Comparison of ENCODE assay signal across 28 cellular contexts in the genomic region with DNA sequence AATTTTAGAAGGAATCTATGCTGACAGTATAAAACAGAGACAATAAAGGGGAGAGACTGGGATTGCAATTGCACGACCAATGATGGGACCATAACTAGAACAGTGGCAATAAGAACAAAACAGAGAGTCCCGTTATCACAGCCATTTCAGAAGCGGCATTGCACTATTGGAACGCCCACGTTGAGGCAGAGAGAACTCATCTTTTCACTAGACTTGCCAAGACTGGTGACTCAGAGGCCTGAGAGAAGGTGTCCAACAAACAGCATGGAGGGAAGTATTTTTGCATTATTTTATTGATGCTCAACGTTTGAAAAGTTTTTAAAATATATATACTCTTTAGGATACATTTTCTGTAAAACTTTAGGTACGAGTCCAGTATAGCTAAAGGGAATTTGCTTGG.
DNase-seq lines count a peak whose midpoint lies in the region; ATAC-seq and TF ChIP-seq lines count a peak whose summit lies in the region.
"Had no signal": no experiment of that assay in that cellular context is flagged by ENCODE, and none has a peak within 500 bp of the region (broad histone marks: within the 10 kb centered on the region; RNA-seq: fewer than 3 reads in every experiment).

No MANE protein-coding gene starts in this region.

- H3K9me3 ChIP-seq in tibial nerve, result no peaks in the 10 kb centered on the region
- H3K9me3 ChIP-seq: A549, BLaER1, pancreas had no signal

- no peak overlapping the region for H3K27ac ChIP-seq in tibial nerve
- H3K27ac ChIP-seq: A549, BLaER1, epithelial cell of prostate, pancreas had no signal

- 73% methylated on average over 7 of the region's 7 CpGs for WGBS in tibial nerve, 2 donors

- DNase-seq in COLO829 (ENCODE audit: low spot score), result peak; percentile 73
- peak; percentile 17 for DNase-seq in M059J (ENCODE audit: low read depth)
- DNase-seq in choroid plexus epithelial cell (ENCODE audit: low read depth), result peak; percentile 48
- DNase-seq in skeletal muscle cell (ENCODE audit: low read depth), result peak; percentile 26
- no peak for DNase-seq in tibial nerve (ENCODE audit: low spot score in 2 of 2)
- DNase-seq in NCI-H82 (lab: John Stamatoyannopoulos, UW), result no peak
- no peak for DNase-seq in retina
- DNase-seq: activated B cell treated with CpG ODN at 0.5 μM for 24 hours; activated CD4-positive, alpha-beta T cell treated with anti-CD3 and anti-CD28 coated beads, Interleukin-2, amount 50 U/mL, for 48 hours; activated naive CD8-positive, alpha-beta T cell treated with anti-CD3 and anti-CD28 coated beads, Interleukin-2, amount 10 ng/mL, durations not matched to agents 7 days and 5 days; COR-L47; DMS79; foreskin melanocyte; Kasumi-1; NCI-H1105 treated with DMSO at 0.1 percent for 48 hours; NCI-H2029 treated with DMSO at 0.1 percent for 48 hours; pancreas; right cardiac atrium; stimulated activated CD4-positive, alpha-beta T cell treated with anti-CD3 and anti-CD28 coated beads, Interleukin-15, amount 100 ng/mL, for 24 hours; stimulated activated naive CD8-positive, alpha-beta T cell treated with anti-CD3 and anti-CD28 coated beads, Interleukin-15, amount 100 ng/mL, for 72 hours; T-helper 9 cell; trophoblast cell had no signal

- ATAC-seq in GM19351 (IDR thresholded peaks at IDR 0.05; ENCODE audit: unreplicated experiment), result no peak
- ATAC-seq: A549; natural killer cell treated with Interleukin-12 subunit alpha and Interleukin-12 subunit beta and Interleukin-15 and Interleukin-18, amount 100 ng/mL, for 72 hours; pancreas; right cardiac atrium; Right ventricle myocardium inferior; stimulated activated naive CD8-positive, alpha-beta T cell treated with anti-CD3 and anti-CD28 coated beads, Interleukin-15, amount 100 ng/mL, for 72 hours had no signal

- H3K4me1 ChIP-seq in tibial nerve, result peaks cover 0 to 19% (median 5%) of the 10 kb centered on the region in 4 donors
- H3K4me1 ChIP-seq: A549, pancreas had no signal

- no peaks in the 10 kb centered on the region for H3K36me3 ChIP-seq in tibial nerve
- H3K36me3 ChIP-seq: BLaER1, pancreas had no signal

- TF ChIP-seq POLR2A in tibial nerve (IDR thresholded peaks at IDR 0.05), result no peak

- TF ChIP-seq EP300 in tibial nerve (IDR thresholded peaks at IDR 0.05), result no peak

- no peaks in the 10 kb centered on the region for H3K27me3 ChIP-seq in tibial nerve
- H3K27me3 ChIP-seq: BLaER1 had no signal

- H3K4me3 ChIP-seq in choroid plexus epithelial cell (ENCODE audit: low read depth, low read length), result no peak overlapping the region
- H3K4me3 ChIP-seq in skeletal muscle cell (ENCODE audit: low read depth, low read length), result no peak overlapping the region
- H3K4me3 ChIP-seq in tibial nerve, result no peak overlapping the region
- H3K4me3 ChIP-seq: A549, BLaER1, pancreas had no signal

- TF ChIP-seq CTCF in choroid plexus epithelial cell (conservative IDR thresholded peaks at IDR 0.05; ENCODE audit: low read depth, low read length), result no peak
- no peak for TF ChIP-seq CTCF in tibial nerve (IDR thresholded peaks at IDR 0.05)

Comparison
In these comparisons a context has a peak if more than half of its experiments do, and no peak if none do; other contexts are left out.
1. DNase-seq: peak in COLO829 (single experiment), M059J (single experiment), choroid plexus epithelial cell (single experiment) and skeletal muscle cell (single experiment); none in tibial nerve (0 of 2), NCI-H82 (single experiment) and retina (single experiment).